In genomic region chr9:117587263-117587662, GRCh38 we compare ENCODE assay signal across 25 cellular contexts.
"Had no signal": no experiment of that assay in that cellular context is flagged by ENCODE, and none has a peak within 500 bp of the region (broad histone marks: within the 10 kb centered on the region; RNA-seq: fewer than 3 reads in every experiment).

No MANE protein-coding gene starts in this region.

- H3K9me3 ChIP-seq: neutrophil, right atrium auricular region, right lobe of liver, stomach, testis, thyroid gland, transverse colon, upper lobe of left lung, vagina had no signal

- H3K36me3 ChIP-seq: left ventricle myocardium inferior, neural progenitor cell, neutrophil, right atrium auricular region, right lobe of liver, stomach, thyroid gland, transverse colon, upper lobe of left lung, vagina had no signal

- H3K4me3 ChIP-seq: left ventricle myocardium inferior, lung, neural progenitor cell, right atrium auricular region, right lobe of liver, skin epidermis, stomach, testis, thyroid gland, transverse colon, upper lobe of left lung, vagina had no signal

- H3K27me3 ChIP-seq: neural progenitor cell, neutrophil, right atrium auricular region, right lobe of liver, stomach, testis, thyroid gland, transverse colon, upper lobe of left lung, vagina had no signal

- H3K27ac ChIP-seq: left ventricle myocardium inferior, neural progenitor cell, neutrophil, right atrium auricular region, right lobe of liver, skin epidermis, stomach, testis, thyroid gland, transverse colon, upper lobe of left lung, vagina had no signal

- ATAC-seq: natural killer cell; right lobe of liver; stimulated activated naive B cell treated with anti-CD40 and anti-IgM and Interleukin-4, amounts not matched to agents 10 μg/mL and 1 μg/mL and 100 μg/mL, for 72 hours; stimulated activated naive CD8-positive, alpha-beta T cell treated with anti-CD3 and anti-CD28 coated beads, Interleukin-15, Interleukin-2, amounts not matched to agents 100 U/mL and 50 U/mL, for 24 hours had no signal

- H3K4me1 ChIP-seq: left ventricle myocardium inferior, neural progenitor cell, right atrium auricular region, right lobe of liver, stomach, testis, thyroid gland, transverse colon, upper lobe of left lung, vagina had no signal

- H3K4me2 ChIP-seq: neural progenitor cell had no signal

- DNase-seq: islet precursor cell; left ventricle myocardium inferior; mesendoderm; naive B cell; natural killer cell; nephron progenitor cell; occipital lobe; right lobe of liver; stimulated activated CD4-positive, alpha-beta T cell treated with anti-CD3 and anti-CD28 coated beads, Interleukin-12 subunit alpha, Interleukin-12 subunit beta, amount 100 ng/mL, for 4 hours; stimulated activated CD4-positive, alpha-beta T cell treated with anti-CD3 and anti-CD28 coated beads, Interleukin-15, amount 100 ng/mL, for 24 hours; stimulated activated CD4-positive, alpha-beta T cell treated with anti-CD3 and anti-CD28 coated beads, Interleukin-2, amount 100 ng/mL, for 24 hours; stimulated activated CD4-positive, alpha-beta T cell treated with anti-CD3 and anti-CD28 coated beads, Interleukin-4, amount 100 ng/mL, for 1 hour; stimulated activated naive B cell treated with anti-CD40 and anti-IgM and Interleukin-4, amounts not matched to agents 10 μg/mL and 1 μg/mL and 100 μg/mL, for 72 hours; stimulated activated naive CD8-positive, alpha-beta T cell treated with anti-CD3 and anti-CD28 coated beads, Interleukin-15, Interleukin-2, amounts not matched to agents 100 U/mL and 50 U/mL, for 24 hours; stomach; testis; thyroid gland; transverse colon; upper lobe of left lung had no signal

- H2AFZ ChIP-seq: neural progenitor cell had no signal

- H3K9ac ChIP-seq: neural progenitor cell had no signal
